Comparison of ENCODE assay signal across 18 cellular contexts in genomic region chr18:8319798-8320477, GRCh38.
"Had no signal": no experiment of that assay in that cellular context is flagged by ENCODE, and none has a peak within 500 bp of the region (broad histone marks: within the 10 kb centered on the region; RNA-seq: fewer than 3 reads in every experiment).

No MANE protein-coding gene starts in this region.

- H3K27ac ChIP-seq: brain microvascular endothelial cell, epithelial cell of prostate, neutrophil, thyroid gland had no signal

- H3K36me3 ChIP-seq: brain microvascular endothelial cell, neutrophil, thyroid gland had no signal

- H3K27me3 Mint-ChIP-seq: activated CD4-positive, alpha-beta T cell treated with anti-CD3 and anti-CD28 coated beads, Interleukin-2, amount 10 ng/mL, durations not matched to agents 24 days and 14 days; activated naive CD8-positive, alpha-beta T cell treated with anti-CD3 and anti-CD28 coated beads for 36 hours; dendritic cell treated with granulocyte-macrophage colony-stimulating factor and Interleukin-4, amounts not matched to agents 40 ng/mL and 50 ng/mL, for 4 days; effector memory CD8-positive, alpha-beta T cell had no signal

- H3K9me3 Mint-ChIP-seq: activated CD4-positive, alpha-beta T cell treated with anti-CD3 and anti-CD28 coated beads, Interleukin-2, amount 10 ng/mL, durations not matched to agents 24 days and 14 days; activated naive CD8-positive, alpha-beta T cell treated with anti-CD3 and anti-CD28 coated beads for 36 hours; activated T-helper 1 cell treated with anti-CD3 and anti-CD28 coated beads, Interleukin-12 subunit alpha, Interleukin-12 subunit beta, Interleukin-2, Interleukin-4 antibody, amounts not matched to agents 30 ng/mL and 10 ng/mL and 1 ng/mL, durations not matched to agents 14 hours and 24 hours and 36 hours; dendritic cell treated with granulocyte-macrophage colony-stimulating factor and Interleukin-4, amounts not matched to agents 40 ng/mL and 50 ng/mL, for 4 days; memory B cell had no signal

- H3K9me3 ChIP-seq: neutrophil, thyroid gland had no signal

- H3K4me1 Mint-ChIP-seq: activated CD4-positive, alpha-beta T cell treated with anti-CD3 and anti-CD28 coated beads, Interleukin-2, amount 10 ng/mL, durations not matched to agents 24 days and 14 days; activated naive CD8-positive, alpha-beta T cell treated with anti-CD3 and anti-CD28 coated beads for 36 hours; memory B cell; naive thymus-derived CD8-positive, alpha-beta T cell; stimulated activated naive B cell treated with anti-CD40 and anti-IgM and Interleukin-4, amounts not matched to agents 10 μg/mL and 1 μg/mL and 100 μg/mL, for 72 hours had no signal

- H3K27ac Mint-ChIP-seq: activated CD4-positive, alpha-beta T cell treated with anti-CD3 and anti-CD28 coated beads, Interleukin-2, amount 10 ng/mL, durations not matched to agents 24 days and 14 days; activated naive CD8-positive, alpha-beta T cell treated with anti-CD3 and anti-CD28 coated beads for 36 hours; activated T-helper 1 cell treated with anti-CD3 and anti-CD28 coated beads, Interleukin-12 subunit alpha, Interleukin-12 subunit beta, Interleukin-2, Interleukin-4 antibody, amounts not matched to agents 30 ng/mL and 10 ng/mL and 1 ng/mL, durations not matched to agents 14 hours and 24 hours and 36 hours; dendritic cell treated with granulocyte-macrophage colony-stimulating factor and Interleukin-4, amounts not matched to agents 40 ng/mL and 50 ng/mL, for 4 days; effector memory CD8-positive, alpha-beta T cell; memory B cell; naive thymus-derived CD8-positive, alpha-beta T cell; stimulated activated naive B cell treated with anti-CD40 and anti-IgM and Interleukin-4, amounts not matched to agents 10 μg/mL and 1 μg/mL and 100 μg/mL, for 72 hours had no signal

- H3K27me3 ChIP-seq: brain microvascular endothelial cell, neutrophil, thyroid gland had no signal

- H3K4me3 ChIP-seq: thyroid gland had no signal

- ATAC-seq: effector memory CD8-positive, alpha-beta T cell; left ventricle myocardium superior; naive thymus-derived CD8-positive, alpha-beta T cell; stimulated activated naive B cell treated with anti-CD40 and anti-IgM and Interleukin-4, amounts not matched to agents 10 μg/mL and 1 μg/mL and 100 μg/mL, for 72 hours had no signal

- H3K4me3 Mint-ChIP-seq: activated CD4-positive, alpha-beta T cell treated with anti-CD3 and anti-CD28 coated beads, Interleukin-2, amount 10 ng/mL, durations not matched to agents 24 days and 14 days; activated naive CD8-positive, alpha-beta T cell treated with anti-CD3 and anti-CD28 coated beads for 36 hours; activated T-helper 1 cell treated with anti-CD3 and anti-CD28 coated beads, Interleukin-12 subunit alpha, Interleukin-12 subunit beta, Interleukin-2, Interleukin-4 antibody, amounts not matched to agents 30 ng/mL and 10 ng/mL and 1 ng/mL, durations not matched to agents 14 hours and 24 hours and 36 hours; dendritic cell treated with granulocyte-macrophage colony-stimulating factor and Interleukin-4, amounts not matched to agents 40 ng/mL and 50 ng/mL, for 4 days; effector memory CD8-positive, alpha-beta T cell; memory B cell; naive thymus-derived CD8-positive, alpha-beta T cell; stimulated activated naive B cell treated with anti-CD40 and anti-IgM and Interleukin-4, amounts not matched to agents 10 μg/mL and 1 μg/mL and 100 μg/mL, for 72 hours had no signal

- H3K36me3 Mint-ChIP-seq: activated naive CD8-positive, alpha-beta T cell treated with anti-CD3 and anti-CD28 coated beads for 36 hours; memory B cell; naive thymus-derived CD8-positive, alpha-beta T cell; stimulated activated naive B cell treated with anti-CD40 and anti-IgM and Interleukin-4, amounts not matched to agents 10 μg/mL and 1 μg/mL and 100 μg/mL, for 72 hours had no signal

- DNase-seq: activated CD4-positive, alpha-beta T cell treated with anti-CD3 and anti-CD28 coated beads, Interleukin-2, amount 10 ng/mL, durations not matched to agents 24 days and 14 days; activated CD4-positive, CD25-positive, alpha-beta regulatory T cell; activated naive CD8-positive, alpha-beta T cell treated with anti-CD3 and anti-CD28 coated beads for 36 hours; amygdala; brain microvascular endothelial cell; cerebellar nuclear complex; effector memory CD8-positive, alpha-beta T cell; left ventricle myocardium superior; naive thymus-derived CD8-positive, alpha-beta T cell; retina; stimulated activated CD4-positive, alpha-beta T cell treated with anti-CD3 and anti-CD28 coated beads, Interleukin-4, amount 100 ng/mL, for 1 hour; stimulated activated naive B cell treated with anti-CD40 and anti-IgM and Interleukin-4, amounts not matched to agents 10 μg/mL and 1 μg/mL and 100 μg/mL, for 72 hours; thyroid gland had no signal
